In genomic region chr16:339680-340079, GRCh38 we compare ENCODE assay signal across 15 cellular contexts. TPM values are rescaled to one million over a fixed set of nuclear protein-coding genes. Genes with fewer than 3 reads are reported as not detected.
DNase-seq lines count a peak whose midpoint lies in the region; ATAC-seq and TF ChIP-seq lines count a peak whose summit lies in the region.
"Had no signal": no experiment of that assay in that cellular context is flagged by ENCODE, and none has a peak within 500 bp of the region (broad histone marks: within the 10 kb centered on the region; RNA-seq: fewer than 3 reads in every experiment).

No MANE protein-coding gene starts in this region.

- H3K9me3 Mint-ChIP-seq in activated CD4-positive, alpha-beta T cell treated with anti-CD3 and anti-CD28 coated beads, Interleukin-2, amount 10 ng/mL, durations not matched to agents 24 days and 14 days: no peaks in the 10 kb centered on the region
- H3K9me3 Mint-ChIP-seq in activated naive CD8-positive, alpha-beta T cell treated with anti-CD3 and anti-CD28 coated beads, Interleukin-2, amount 50 U/mL, for 24 hours: no peaks in the 10 kb centered on the region
- H3K9me3 Mint-ChIP-seq in stimulated activated effector memory CD8-positive, alpha-beta T cell treated with anti-CD3 and anti-CD28 coated beads, Interleukin-12 subunit alpha, Interleukin-12 subunit beta, amount 100 ng/mL, for 72 hours: no peaks in the 10 kb centered on the region
- H3K9me3 Mint-ChIP-seq in HFFc6: no peaks in the 10 kb centered on the region
- H3K9me3 Mint-ChIP-seq: GM23338, neural progenitor cell had no signal

- peaks cover 32% of the 10 kb centered on the region for H3K4me1 Mint-ChIP-seq in activated CD4-positive, alpha-beta T cell treated with anti-CD3 and anti-CD28 coated beads, Interleukin-2, amount 10 ng/mL, durations not matched to agents 24 days and 14 days
- peaks cover 74% of the 10 kb centered on the region for H3K4me1 Mint-ChIP-seq in activated naive CD8-positive, alpha-beta T cell treated with anti-CD3 and anti-CD28 coated beads, Interleukin-2, amount 50 U/mL, for 24 hours
- peaks cover 67% of the 10 kb centered on the region for H3K4me1 Mint-ChIP-seq in stimulated activated effector memory CD8-positive, alpha-beta T cell treated with anti-CD3 and anti-CD28 coated beads, Interleukin-12 subunit alpha, Interleukin-12 subunit beta, amount 100 ng/mL, for 72 hours
- peaks cover 16% of the 10 kb centered on the region for H3K4me1 Mint-ChIP-seq in HFFc6 (ENCODE audit: low read depth)
- H3K4me1 Mint-ChIP-seq: neural progenitor cell had no signal

- TF ChIP-seq CTCF in HFFc6 (IDR thresholded peaks at IDR 0.05): no peak

- no peak for DNase-seq in activated CD4-positive, alpha-beta T cell treated with anti-CD3 and anti-CD28 coated beads, Interleukin-2, amount 10 ng/mL, durations not matched to agents 24 days and 14 days
- no peak for DNase-seq in activated CD4-positive, alpha-beta T cell treated with anti-CD3 and anti-CD28 coated beads, Interleukin-2, amount 50 U/mL, for 48 hours
- peak; percentile 91 for DNase-seq in NOMO-1 treated with DMSO at 0.1 percent for 48 hours (lab: John Stamatoyannopoulos, UW; ENCODE audit: unreplicated experiment)
- DNase-seq in activated naive CD8-positive, alpha-beta T cell treated with anti-CD3 and anti-CD28 coated beads, Interleukin-2, amount 50 U/mL, for 24 hours: no peak
- no peak for DNase-seq in stimulated activated effector memory CD8-positive, alpha-beta T cell treated with anti-CD3 and anti-CD28 coated beads, Interleukin-12 subunit alpha, Interleukin-12 subunit beta, amount 100 ng/mL, for 72 hours (ENCODE audit: low spot score in 2 of 2)
- no peak for DNase-seq in HFFc6
- DNase-seq in NCI-H1092 treated with DMSO at 0.1 percent for 48 hours (lab: John Stamatoyannopoulos, UW): no peak
- DNase-seq: brain microvascular endothelial cell, DMS53, kidney glomerular epithelial cell, NCI-H1105, T1000 had no signal

- H3K36me3 Mint-ChIP-seq in activated CD4-positive, alpha-beta T cell treated with anti-CD3 and anti-CD28 coated beads, Interleukin-2, amount 10 ng/mL, durations not matched to agents 24 days and 14 days (ENCODE audit: low read depth): peaks cover 13% of the 10 kb centered on the region
- H3K36me3 Mint-ChIP-seq in activated naive CD8-positive, alpha-beta T cell treated with anti-CD3 and anti-CD28 coated beads, Interleukin-2, amount 50 U/mL, for 24 hours (ENCODE audit: low read depth): peaks cover 13% of the 10 kb centered on the region
- peaks cover 22% of the 10 kb centered on the region for H3K36me3 Mint-ChIP-seq in stimulated activated effector memory CD8-positive, alpha-beta T cell treated with anti-CD3 and anti-CD28 coated beads, Interleukin-12 subunit alpha, Interleukin-12 subunit beta, amount 100 ng/mL, for 72 hours
- H3K36me3 Mint-ChIP-seq in HFFc6 (ENCODE audit: low read depth): peaks cover 11% of the 10 kb centered on the region

- peak; percentile 22 for ATAC-seq in activated naive CD8-positive, alpha-beta T cell treated with anti-CD3 and anti-CD28 coated beads, Interleukin-2, amount 50 U/mL, for 24 hours
- ATAC-seq in stimulated activated effector memory CD8-positive, alpha-beta T cell treated with anti-CD3 and anti-CD28 coated beads, Interleukin-12 subunit alpha, Interleukin-12 subunit beta, amount 100 ng/mL, for 72 hours: no peak
- no peak for ATAC-seq in HG02759 (IDR thresholded peaks at IDR 0.05; ENCODE audit: unreplicated experiment)
- ATAC-seq: GM23338 had no signal

- H3K27me3 Mint-ChIP-seq in activated CD4-positive, alpha-beta T cell treated with anti-CD3 and anti-CD28 coated beads, Interleukin-2, amount 10 ng/mL, durations not matched to agents 24 days and 14 days: no peaks in the 10 kb centered on the region
- H3K27me3 Mint-ChIP-seq in activated naive CD8-positive, alpha-beta T cell treated with anti-CD3 and anti-CD28 coated beads, Interleukin-2, amount 50 U/mL, for 24 hours: no peaks in the 10 kb centered on the region
- H3K27me3 Mint-ChIP-seq in HFFc6 (ENCODE audit: insufficient read depth): peaks cover 1% of the 10 kb centered on the region

- H3K4me3 Mint-ChIP-seq in activated CD4-positive, alpha-beta T cell treated with anti-CD3 and anti-CD28 coated beads, Interleukin-2, amount 10 ng/mL, durations not matched to agents 24 days and 14 days: peak overlapping the region; percentile 44
- peak overlapping the region; percentile 2 for H3K4me3 Mint-ChIP-seq in activated naive CD8-positive, alpha-beta T cell treated with anti-CD3 and anti-CD28 coated beads, Interleukin-2, amount 50 U/mL, for 24 hours
- H3K4me3 Mint-ChIP-seq in stimulated activated effector memory CD8-positive, alpha-beta T cell treated with anti-CD3 and anti-CD28 coated beads, Interleukin-12 subunit alpha, Interleukin-12 subunit beta, amount 100 ng/mL, for 72 hours: peak overlapping the region; percentile 16
- no peak overlapping the region for H3K4me3 Mint-ChIP-seq in HFFc6
- H3K4me3 Mint-ChIP-seq: GM23338, neural progenitor cell had no signal

- no peak overlapping the region for H3K27ac Mint-ChIP-seq in activated CD4-positive, alpha-beta T cell treated with anti-CD3 and anti-CD28 coated beads, Interleukin-2, amount 10 ng/mL, durations not matched to agents 24 days and 14 days
- H3K27ac Mint-ChIP-seq in activated naive CD8-positive, alpha-beta T cell treated with anti-CD3 and anti-CD28 coated beads, Interleukin-2, amount 50 U/mL, for 24 hours: peak overlapping the region; percentile 21
- H3K27ac Mint-ChIP-seq in stimulated activated effector memory CD8-positive, alpha-beta T cell treated with anti-CD3 and anti-CD28 coated beads, Interleukin-12 subunit alpha, Interleukin-12 subunit beta, amount 100 ng/mL, for 72 hours: peak overlapping the region; percentile 24
- H3K27ac Mint-ChIP-seq in HFFc6: no peak overlapping the region
- H3K27ac Mint-ChIP-seq: GM23338, neural progenitor cell had no signal

- intact Hi-C loops in activated CD4-positive, alpha-beta T cell treated with anti-CD3 and anti-CD28 coated beads, Interleukin-2, amount 10 ng/mL, durations not matched to agents 24 days and 14 days (cut with micrococcal nuclease): no loop called here

RNA-seq across cellular contexts. Expression of gene AXIN1, which starts 12.8 kb away (rescaled TPM):
- total RNA-seq in activated CD4-positive, alpha-beta T cell treated with anti-CD3 and anti-CD28 coated beads, Interleukin-2, amount 10 ng/mL, durations not matched to agents 24 days and 14 days: 26.7 and 27.9 TPM in 2 replicates
- total RNA-seq in HFFc6 (2021; fragmentation: NEBNext Ultra II Directional; extraction: Animal tissue kit (Norgen Biotek cat#: 25700)): 10 to 100 TPM; 13.6 to 16.7 (median 14.7) TPM

RNA-seq across cellular contexts. Expression of gene MRPL28, which starts 30.7 kb away (rescaled TPM):
- 106 and 109 TPM in 2 replicates for total RNA-seq in activated CD4-positive, alpha-beta T cell treated with anti-CD3 and anti-CD28 coated beads, Interleukin-2, amount 10 ng/mL, durations not matched to agents 24 days and 14 days
- 100 to 1,000 TPM; 105 to 131 (median 129) TPM for total RNA-seq in HFFc6 (2021; fragmentation: NEBNext Ultra II Directional; extraction: Animal tissue kit (Norgen Biotek cat#: 25700))

RNA-seq across cellular contexts. Expression of gene PGAP6, which starts 42.1 kb away (rescaled TPM):
- total RNA-seq in activated CD4-positive, alpha-beta T cell treated with anti-CD3 and anti-CD28 coated beads, Interleukin-2, amount 10 ng/mL, durations not matched to agents 24 days and 14 days: 34.1 and 37.8 TPM in 2 replicates
- total RNA-seq in HFFc6 (2021; fragmentation: NEBNext Ultra II Directional; extraction: Animal tissue kit (Norgen Biotek cat#: 25700)): 10 to 100 TPM; 50.6 to 69.7 (median 59.7) TPM

RNA-seq across cellular contexts. Expression of gene PDIA2, which starts 56.7 kb away (rescaled TPM):
- total RNA-seq in activated CD4-positive, alpha-beta T cell treated with anti-CD3 and anti-CD28 coated beads, Interleukin-2, amount 10 ng/mL, durations not matched to agents 24 days and 14 days: not detected in 2 replicates
- total RNA-seq in HFFc6 (2021; fragmentation: NEBNext Ultra II Directional; extraction: Animal tissue kit (Norgen Biotek cat#: 25700)): not detected

RNA-seq across cellular contexts. Expression of gene NME4, which starts 57.3 kb away (rescaled TPM):
- total RNA-seq in activated CD4-positive, alpha-beta T cell treated with anti-CD3 and anti-CD28 coated beads, Interleukin-2, amount 10 ng/mL, durations not matched to agents 24 days and 14 days: 64.3 and 64.8 TPM in 2 replicates
- 100 to 1,000 TPM; 153 to 276 (median 158) TPM for total RNA-seq in HFFc6 (2021; fragmentation: NEBNext Ultra II Directional; extraction: Animal tissue kit (Norgen Biotek cat#: 25700))

Comparison
In these comparisons a context has a peak if more than half of its experiments do, and no peak if none do; other contexts are left out.
1. H3K27ac Mint-ChIP-seq: peak in activated naive CD8-positive, alpha-beta T cell treated with anti-CD3 and anti-CD28 coated beads, Interleukin-2, amount 50 U/mL, for 24 hours (single experiment) and stimulated activated effector memory CD8-positive, alpha-beta T cell treated with anti-CD3 and anti-CD28 coated beads, Interleukin-12 subunit alpha, Interleukin-12 subunit beta, amount 100 ng/mL, for 72 hours (single experiment); none in activated CD4-positive, alpha-beta T cell treated with anti-CD3 and anti-CD28 coated beads, Interleukin-2, amount 10 ng/mL, durations not matched to agents 24 days and 14 days (single experiment) and HFFc6 (single experiment).